19 cellular contexts compared by ENCODE assay signal in genomic region chr12:53569174-53569557, GRCh38. TPM values are rescaled to one million over a fixed set of nuclear protein-coding genes. Genes with fewer than 3 reads are reported as not detected.
DNase-seq lines count a peak whose midpoint lies in the region; ATAC-seq, FAIRE-seq and TF ChIP-seq lines count a peak whose summit lies in the region.
"Had no signal": no experiment of that assay in that cellular context is flagged by ENCODE, and none has a peak within 500 bp of the region (broad histone marks: within the 10 kb centered on the region; RNA-seq: fewer than 3 reads in every experiment).

No MANE protein-coding gene starts in this region.

- no peaks in the 10 kb centered on the region for H3K27me3 ChIP-seq in RWPE2 (ENCODE audit: insufficient read depth, poor library complexity, severe bottlenecking)
- H3K27me3 ChIP-seq: uterus had no signal

- ATAC-seq in RWPE2 (ENCODE audit: low read depth) (peak; percentile 61), esophagus mucosa (no peak)
- ATAC-seq: HCT116; left colon; stimulated activated memory B cell treated with anti-CD40 and anti-IgM and Interleukin-4, amounts not matched to agents 10 μg/mL and 1 μg/mL and 100 μg/mL, for 72 hours had no signal

- TF ChIP-seq CTCF in RWPE2 (IDR thresholded peaks at IDR 0.05; ENCODE audit: poor library complexity, severe bottlenecking) (no peak), osteocyte (IDR thresholded peaks at IDR 0.05) (no peak)

- H3K27ac Mint-ChIP-seq in osteocyte (ENCODE audit: unreplicated experiment), result peak overlapping the region; percentile 71
- H3K27ac Mint-ChIP-seq: activated naive CD8-positive, alpha-beta T cell treated with anti-CD3 and anti-CD28 coated beads, Interleukin-2, amount 10 ng/mL, durations not matched to agents 7 days and 5 days; dendritic cell treated with granulocyte-macrophage colony-stimulating factor and Interleukin-4, amounts not matched to agents 40 ng/mL and 50 ng/mL, for 4 days; stimulated activated memory B cell treated with anti-CD40 and anti-IgM and Interleukin-4, amounts not matched to agents 10 μg/mL and 1 μg/mL and 100 μg/mL, for 72 hours had no signal

- no peaks in the 10 kb centered on the region for H3K9me3 ChIP-seq in RWPE2 (ENCODE audit: severe bottlenecking)
- H3K9me3 ChIP-seq: uterus had no signal

- H3K4me3 Mint-ChIP-seq in osteocyte (ENCODE audit: unreplicated experiment), result no peak overlapping the region
- H3K4me3 Mint-ChIP-seq: activated naive CD8-positive, alpha-beta T cell treated with anti-CD3 and anti-CD28 coated beads, Interleukin-2, amount 10 ng/mL, durations not matched to agents 7 days and 5 days; CD4-positive, CD25-positive, alpha-beta regulatory T cell; dendritic cell treated with granulocyte-macrophage colony-stimulating factor and Interleukin-4, amounts not matched to agents 40 ng/mL and 50 ng/mL, for 4 days; stimulated activated memory B cell treated with anti-CD40 and anti-IgM and Interleukin-4, amounts not matched to agents 10 μg/mL and 1 μg/mL and 100 μg/mL, for 72 hours had no signal

- H3K4me3 ChIP-seq in RWPE2 (ENCODE audit: severe bottlenecking), result no peak overlapping the region
- H3K4me3 ChIP-seq: uterus had no signal

- peaks cover 22% of the 10 kb centered on the region for H3K4me1 Mint-ChIP-seq in osteocyte (ENCODE audit: unreplicated experiment)

- peaks cover 16% of the 10 kb centered on the region for H3K4me1 ChIP-seq in RWPE2 (ENCODE audit: insufficient read depth, poor library complexity, severe bottlenecking)

- no peaks in the 10 kb centered on the region for H3K9me3 Mint-ChIP-seq in osteocyte (ENCODE audit: unreplicated experiment)
- H3K9me3 Mint-ChIP-seq: activated naive CD8-positive, alpha-beta T cell treated with anti-CD3 and anti-CD28 coated beads, Interleukin-2, amount 10 ng/mL, durations not matched to agents 7 days and 5 days; CD4-positive, CD25-positive, alpha-beta regulatory T cell; dendritic cell treated with granulocyte-macrophage colony-stimulating factor and Interleukin-4, amounts not matched to agents 40 ng/mL and 50 ng/mL, for 4 days; stimulated activated memory B cell treated with anti-CD40 and anti-IgM and Interleukin-4, amounts not matched to agents 10 μg/mL and 1 μg/mL and 100 μg/mL, for 72 hours had no signal

- H3K27me3 Mint-ChIP-seq in osteocyte (ENCODE audit: unreplicated experiment), result no peaks in the 10 kb centered on the region
- H3K27me3 Mint-ChIP-seq: activated naive CD8-positive, alpha-beta T cell treated with anti-CD3 and anti-CD28 coated beads, Interleukin-2, amount 10 ng/mL, durations not matched to agents 7 days and 5 days; CD4-positive, CD25-positive, alpha-beta regulatory T cell; dendritic cell treated with granulocyte-macrophage colony-stimulating factor and Interleukin-4, amounts not matched to agents 40 ng/mL and 50 ng/mL, for 4 days; stimulated activated memory B cell treated with anti-CD40 and anti-IgM and Interleukin-4, amounts not matched to agents 10 μg/mL and 1 μg/mL and 100 μg/mL, for 72 hours had no signal

- peak overlapping the region; percentile 4 for H3K27ac ChIP-seq in RWPE2 (ENCODE audit: poor library complexity, severe bottlenecking)
- H3K27ac ChIP-seq: HL-60, uterus had no signal

- H3K36me3 ChIP-seq in RWPE2 (ENCODE audit: low read depth), result no peaks in the 10 kb centered on the region
- H3K36me3 ChIP-seq: uterus had no signal

- peaks cover 10% of the 10 kb centered on the region for H3K36me3 Mint-ChIP-seq in osteocyte (ENCODE audit: unreplicated experiment)

- DNase-seq in GM03348 (ENCODE audit: low spot score), result peak; percentile 68
- no peak for DNase-seq in RWPE2 (ENCODE audit: low spot score)
- DNase-seq in fibroblast of peridontal ligament (ENCODE audit: extremely low read depth), result peak; percentile 63
- no peak for DNase-seq in osteocyte (ENCODE audit: extremely low spot score, unreplicated experiment)
- no peak for DNase-seq in NCI-H774 (lab: John Stamatoyannopoulos, UW)
- DNase-seq in HTR-8/SVneo (ENCODE audit: insufficient read length, low spot score), result no peak
- DNase-seq in stimulated activated CD4-positive, alpha-beta T cell treated with anti-CD3 and anti-CD28 coated beads, Interleukin-4, amount 100 ng/mL, for 1 hour, result no peak
- DNase-seq: activated naive CD8-positive, alpha-beta T cell treated with anti-CD3 and anti-CD28 coated beads, Interleukin-2, amount 10 ng/mL, durations not matched to agents 7 days and 5 days; CD4-positive, CD25-positive, alpha-beta regulatory T cell; foreskin melanocyte; GDM1; left colon; stimulated activated CD4-positive, alpha-beta T cell treated with anti-CD3 and anti-CD28 coated beads, Interleukin-4, amount 100 ng/mL, for 24 hours; uterus had no signal

- FAIRE-seq in HTR-8/SVneo (lab: Jason Lieb, UNC), result no peak

RNA-seq across cellular contexts. Expression of gene ATF7, which starts 57.0 kb away (rescaled TPM):
- total RNA-seq in osteocyte (46.6 and 50.0 TPM in 2 replicates), esophagus mucosa (29.7 TPM)

Comparison
In these comparisons a context has a peak if more than half of its experiments do, and no peak if none do; other contexts are left out.
1. DNase-seq: peak in GM03348 (single experiment) and fibroblast of peridontal ligament (single experiment); none in RWPE2 (single experiment), osteocyte (single experiment), NCI-H774 (single experiment), HTR-8/SVneo (single experiment) and stimulated activated CD4-positive, alpha-beta T cell treated with anti-CD3 and anti-CD28 coated beads, Interleukin-4, amount 100 ng/mL, for 1 hour (single experiment).